8 cellular contexts compared by ENCODE assay signal in genomic region chr5:6714221-6715041, GRCh38. TPM values are rescaled to one million over a fixed set of nuclear protein-coding genes. Genes with fewer than 3 reads are reported as not detected.
DNase-seq lines count a peak whose midpoint lies in the region; ATAC-seq and TF ChIP-seq lines count a peak whose summit lies in the region.

No MANE protein-coding gene starts in this region.

- H3K9ac ChIP-seq in HCT116 (ENCODE audit: low read length): peak overlapping the region; percentile 66

- peaks cover 16% of the 10 kb centered on the region for H4K20me1 ChIP-seq in HCT116 (ENCODE audit: insufficient read depth)

- no peak overlapping the region for H2AFZ ChIP-seq in HCT116 (ENCODE audit: low read depth, low read length, poor library complexity, severe bottlenecking)

- no peak for TF ChIP-seq POLR2A in HCT116 (IDR thresholded peaks at IDR 0.05; ENCODE audit: borderline replicate concordance, extremely low read depth, insufficient read depth, insufficient read length)

- H3K36me3 ChIP-seq in HCT116 (ENCODE audit: control insufficient read depth in 1 of 2, insufficient read depth in 2 of 2, low read length in 2 of 2): peaks cover 3 to 27% of the 10 kb centered on the region in 2 experiments; a peak in 2 of 4 replicates

- intact Hi-C loops in HCT116 (cut with micrococcal nuclease): no loop called here
- intact Hi-C loops in activated CD4-positive, alpha-beta T cell treated with anti-CD3 and anti-CD28 coated beads, Interleukin-2, amount 10 ng/mL, durations not matched to agents 24 days and 14 days (cut with micrococcal nuclease): loop anchor here (5.0 to 10.0 kb wide), 2 partner anchors 1153 to 1220 kb away; partner anchors contain the start of genes FASTKD3 and MTRR

- BruUV-seq in HCT116 (replicated peaks; lab: Mats Ljungman, UMichigan): no TSS peak

- ATAC-seq in HCT116: no peak; the same call in 1 of the 2 replicates
- ATAC-seq in HG03108 (IDR thresholded peaks at IDR 0.05; ENCODE audit: unreplicated experiment): no peak
- ATAC-seq in HG03571 (IDR thresholded peaks at IDR 0.05; ENCODE audit: unreplicated experiment): no peak

- H3K79me2 ChIP-seq in HCT116 (ENCODE audit: insufficient read depth, low read length): peaks cover 52% of the 10 kb centered on the region

- RAD21 ChIA-PET in HCT116 (lab: Charles Lee; ENCODE audit: low non-redundant PET in 1 of 2, low total read pairs in 2 of 2, uncharacterized antibody in 2 of 2, unreplicated experiment in 2 of 2): no interaction called here

- H3K27ac ChIP-seq in HCT116 (ENCODE audit: low read depth, low read length) (peak overlapping the region; percentile 98), epithelial cell of prostate (peak overlapping the region; percentile 95)

- peaks cover 50% of the 10 kb centered on the region for H3K4me1 Mint-ChIP-seq in activated CD4-positive, alpha-beta T cell treated with anti-CD3 and anti-CD28 coated beads, Interleukin-2, amount 10 ng/mL, durations not matched to agents 24 days and 14 days
- H3K4me1 Mint-ChIP-seq in neural crest cell: peaks cover 64% of the 10 kb centered on the region

- peak overlapping the region; percentile 84 for H3K4me2 ChIP-seq in HCT116 (ENCODE audit: low read length)

- no peaks in the 10 kb centered on the region for H3K9me2 ChIP-seq in HCT116 (ENCODE audit: insufficient read depth)

- H3K4me1 ChIP-seq in HCT116 (ENCODE audit: control insufficient read depth in 1 of 2, insufficient read depth in 2 of 2, low read length in 2 of 2): peaks cover 15 to 29% of the 10 kb centered on the region in 2 experiments

- DNase-seq in AG08396 (ENCODE audit: low spot score): peak; percentile 57
- no peak for DNase-seq in HCT116 (ENCODE audit: low read depth, low spot score)
- peak; percentile 78 for DNase-seq in activated CD4-positive, alpha-beta T cell treated with anti-CD3 and anti-CD28 coated beads, Interleukin-2, amount 10 ng/mL, durations not matched to agents 24 days and 14 days
- no peak for DNase-seq in epithelial cell of prostate (ENCODE audit: low read depth, low spot score)
- no peak for DNase-seq in neural crest cell (ENCODE audit: low read depth, low spot score)
- DNase-seq in SIG-M5 (lab: John Stamatoyannopoulos, UW): no peak

- H3K27me3 ChIP-seq in HCT116 (ENCODE audit: insufficient read depth, low read length): no peaks in the 10 kb centered on the region

- TF ChIP-seq CTCF in HCT116 (IDR thresholded peaks at IDR 0.05 in 2 of 3, conservative IDR thresholded peaks at IDR 0.05 in 1 of 3; ENCODE audit: borderline replicate concordance in 1 of 3, insufficient read depth in 1 of 3, low read depth in 2 of 3, low read length in 2 of 3): no peak
- TF ChIP-seq CTCF in neural crest cell (conservative IDR thresholded peaks at IDR 0.05): no peak

- H3K27me3 Mint-ChIP-seq in activated CD4-positive, alpha-beta T cell treated with anti-CD3 and anti-CD28 coated beads, Interleukin-2, amount 10 ng/mL, durations not matched to agents 24 days and 14 days: no peaks in the 10 kb centered on the region
- H3K27me3 Mint-ChIP-seq in neural crest cell (ENCODE audit: low read depth): peaks cover 2% of the 10 kb centered on the region

- H3K9me3 Mint-ChIP-seq in activated CD4-positive, alpha-beta T cell treated with anti-CD3 and anti-CD28 coated beads, Interleukin-2, amount 10 ng/mL, durations not matched to agents 24 days and 14 days: no peaks in the 10 kb centered on the region
- H3K9me3 Mint-ChIP-seq in neural crest cell: no peaks in the 10 kb centered on the region

- peak overlapping the region; percentile 91 for H3K4me3 Mint-ChIP-seq in activated CD4-positive, alpha-beta T cell treated with anti-CD3 and anti-CD28 coated beads, Interleukin-2, amount 10 ng/mL, durations not matched to agents 24 days and 14 days
- H3K4me3 Mint-ChIP-seq in neural crest cell: peak overlapping the region; percentile 95

- H3K27ac Mint-ChIP-seq in activated CD4-positive, alpha-beta T cell treated with anti-CD3 and anti-CD28 coated beads, Interleukin-2, amount 10 ng/mL, durations not matched to agents 24 days and 14 days: peak overlapping the region; percentile 83
- no peak overlapping the region for H3K27ac Mint-ChIP-seq in neural crest cell (ENCODE audit: unreplicated experiment)

- H3K4me3 ChIP-seq in HCT116 (replicated peaks in 1 of 2; ENCODE audit: low read depth in 1 of 2, low read length in 2 of 2): peak overlapping the region; percentile 75

- POLR2A ChIA-PET in HCT116 (lab: Charles Lee): no interaction called here

- no peaks in the 10 kb centered on the region for H3K9me3 ChIP-seq in HCT116 (ENCODE audit: control insufficient read depth in 1 of 2, insufficient read depth in 1 of 2, low read depth in 1 of 2, low read length in 2 of 2)

- CTCF ChIA-PET in HCT116 (lab: Charles Lee): no interaction called here

- peaks cover 24% of the 10 kb centered on the region for H3K36me3 Mint-ChIP-seq in activated CD4-positive, alpha-beta T cell treated with anti-CD3 and anti-CD28 coated beads, Interleukin-2, amount 10 ng/mL, durations not matched to agents 24 days and 14 days (ENCODE audit: low read depth)
- peaks cover 2% of the 10 kb centered on the region for H3K36me3 Mint-ChIP-seq in neural crest cell (ENCODE audit: low read depth)

- TF ChIP-seq RAD21 in HCT116 (IDR thresholded peaks at IDR 0.05; ENCODE audit: low read depth): no peak

TF ChIP-seq in HCT116, 20 proteins besides CTCF, POLR2A, EP300 and RAD21:
- TF ChIP-seq JUND (IDR thresholded peaks at IDR 0.05) (no peak), EZH2 (IDR thresholded peaks at IDR 0.05) (no peak), SP1 (IDR thresholded peaks at IDR 0.05; ENCODE audit: low read depth) (no peak), ZFX (IDR thresholded peaks at IDR 0.05) (peak; percentile 80), YY1 (IDR thresholded peaks at IDR 0.05; ENCODE audit: extremely low read depth, insufficient replicate concordance, low read depth, low read length) (no peak), TCF7L2 (IDR thresholded peaks at IDR 0.05; ENCODE audit: borderline replicate concordance, extremely low read depth, insufficient read depth, insufficient read length) (peak; percentile 32), SIN3A (IDR thresholded peaks at IDR 0.05; ENCODE audit: low read depth) (no peak), FOSL1 (IDR thresholded peaks at IDR 0.05; ENCODE audit: low read depth) (no peak), REST (IDR thresholded peaks at IDR 0.05; ENCODE audit: low read depth) (no peak), ZNF274 (IDR thresholded peaks at IDR 0.05; ENCODE audit: low read depth, low read length) (no peak), EGR1 (IDR thresholded peaks at IDR 0.05; ENCODE audit: low read depth) (peak; percentile 40; the same call in 1 of the 2 replicates)

RNA-seq across cellular contexts. Expression of gene TENT4A, which starts 1.2 kb away (rescaled TPM):
- total RNA-seq in HCT116 (2021; ENCODE audit: unreplicated experiment) (39.8 TPM), neural crest cell (39.3 and 41.2 TPM in 2 replicates)
- polyA plus RNA-seq in HCT116 (2012): 31.4 and 32.4 TPM in 2 replicates
- total RNA-seq in activated CD4-positive, alpha-beta T cell treated with anti-CD3 and anti-CD28 coated beads, Interleukin-2, amount 10 ng/mL, durations not matched to agents 24 days and 14 days: 38.8 and 43.4 TPM in 2 replicates

Comparison
In these comparisons a context has a peak if more than half of its experiments do, and no peak if none do; other contexts are left out.
1. DNase-seq: peak in AG08396 (single experiment) and activated CD4-positive, alpha-beta T cell treated with anti-CD3 and anti-CD28 coated beads, Interleukin-2, amount 10 ng/mL, durations not matched to agents 24 days and 14 days (single experiment); none in HCT116 (single experiment), epithelial cell of prostate (single experiment), neural crest cell (single experiment) and SIG-M5 (single experiment).